ENCODE assay signal across 1 cellular context in genomic region chr15:79091204-79091867, GRCh38.
TF ChIP-seq lines count a peak whose summit lies in the region.

No MANE protein-coding gene starts in this region.

TF ChIP-seq in HEK293, 187 proteins besides CTCF, POLR2A, EP300 and RAD21 (continued from another document):
- no peak for TF ChIP-seq ATF2 (tag by site-specific recombination; IDR thresholded peaks at IDR 0.05; ENCODE audit: low read depth)
